Comparison of ENCODE assay signal across 29 cellular contexts in the genomic region with DNA sequence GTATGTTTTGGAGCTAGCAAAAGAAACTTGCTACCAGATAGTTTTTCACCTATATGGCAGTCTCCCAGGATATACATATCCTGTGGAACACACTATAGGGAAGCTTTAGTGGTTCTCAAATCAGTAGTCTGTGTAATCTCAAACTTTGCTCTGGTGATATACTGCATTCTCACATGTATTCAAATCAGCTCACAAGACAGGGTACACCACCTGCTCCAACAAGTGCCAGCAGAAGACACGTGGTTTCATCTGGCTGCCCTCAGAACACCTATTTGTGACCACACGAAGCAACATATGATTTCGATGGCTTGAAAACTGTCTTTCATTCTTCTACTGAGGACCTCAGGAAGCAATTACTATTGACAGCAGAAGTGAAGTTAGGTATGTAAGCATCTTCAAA.
"Had no signal": no experiment of that assay in that cellular context is flagged by ENCODE, and none has a peak within 500 bp of the region (broad histone marks: within the 10 kb centered on the region; RNA-seq: fewer than 3 reads in every experiment).

No MANE protein-coding gene starts in this region.

- H3K36me3 ChIP-seq: ovary, WERI-Rb-1 had no signal

- H3K4me1 ChIP-seq: foreskin keratinocyte had no signal

- H3K4me1 Mint-ChIP-seq: central memory CD8-positive, alpha-beta T cell; immature natural killer cell; mesothelial cell of epicardium; stimulated activated memory B cell treated with anti-CD40 and anti-IgM and Interleukin-4, amounts not matched to agents 10 μg/mL and 1 μg/mL and 100 μg/mL, for 72 hours had no signal

- H3K9me3 ChIP-seq: esophagus muscularis mucosa, heart left ventricle, ovary had no signal

- H3K27me3 ChIP-seq: esophagus muscularis mucosa, foreskin keratinocyte, ovary had no signal

- H3K27ac ChIP-seq: esophagus muscularis mucosa, foreskin keratinocyte, heart left ventricle, ovary, skin epidermis, WERI-Rb-1 had no signal

- DNase-seq: activated CD4-positive, alpha-beta T cell treated with anti-CD3 and anti-CD28 coated beads for 48 hours; activated CD4-positive, alpha-beta T cell treated with anti-CD3 and anti-CD28 coated beads, Interleukin-2, amount 50 U/mL, for 48 hours; activated naive CD4-positive, alpha-beta T cell; activated T-cell treated with anti-CD3 and anti-CD28 coated beads, Interleukin-2, amount 50 U/mL, for 48 hours; endodermal cell; foreskin keratinocyte; heart left ventricle; hypothalamus; immature natural killer cell; kidney; left colon; naive thymus-derived CD4-positive, alpha-beta T cell; ovary; stimulated activated CD4-positive, alpha-beta T cell treated with anti-CD3 and anti-CD28 coated beads, Interleukin-12 subunit alpha, Interleukin-12 subunit beta, amount 100 ng/mL, for 4 hours; stimulated activated CD4-positive, alpha-beta T cell treated with anti-CD3 and anti-CD28 coated beads, Interleukin-4, amount 100 ng/mL, for 1 hour; trophoblast cell; WERI-Rb-1 had no signal

- H3K4me3 ChIP-seq: esophagus muscularis mucosa, heart left ventricle, ovary, skin epidermis had no signal

- FAIRE-seq: bronchial epithelial cell, kidney, urothelium cell line had no signal

- ATAC-seq: activated CD4-positive, CD25-positive, alpha-beta regulatory T cell treated with anti-CD3 and anti-CD28 coated beads, Interleukin-2, amount 50 U/mL, for 24 hours; activated naive CD4-positive, alpha-beta T cell treated with anti-CD3 and anti-CD28 coated beads, Interleukin-2, amount 50 U/mL, for 72 hours; foreskin keratinocyte; heart left ventricle; left colon; naive thymus-derived CD4-positive, alpha-beta T cell; sciatic nerve; stimulated activated memory B cell treated with anti-CD40 and anti-IgM and Interleukin-4, amounts not matched to agents 10 μg/mL and 1 μg/mL and 100 μg/mL, for 72 hours had no signal

- H3K4me3 Mint-ChIP-seq: central memory CD8-positive, alpha-beta T cell; dendritic cell treated with granulocyte-macrophage colony-stimulating factor and Interleukin-4, amounts not matched to agents 40 ng/mL and 50 ng/mL, for 4 days; endodermal cell; immature natural killer cell; mesothelial cell of epicardium; naive thymus-derived CD4-positive, alpha-beta T cell; stimulated activated memory B cell treated with anti-CD40 and anti-IgM and Interleukin-4, amounts not matched to agents 10 μg/mL and 1 μg/mL and 100 μg/mL, for 72 hours had no signal

- H3K27ac Mint-ChIP-seq: activated naive CD4-positive, alpha-beta T cell treated with anti-CD3 and anti-CD28 coated beads, Interleukin-2, amount 50 U/mL, for 72 hours; dendritic cell treated with granulocyte-macrophage colony-stimulating factor and Interleukin-4, amounts not matched to agents 40 ng/mL and 50 ng/mL, for 4 days; endodermal cell; immature natural killer cell; mesothelial cell of epicardium; progenitor cell of endocrine pancreas; stimulated activated memory B cell treated with anti-CD40 and anti-IgM and Interleukin-4, amounts not matched to agents 10 μg/mL and 1 μg/mL and 100 μg/mL, for 72 hours had no signal

- H3K9me3 Mint-ChIP-seq: activated naive CD4-positive, alpha-beta T cell treated with anti-CD3 and anti-CD28 coated beads, Interleukin-2, amount 50 U/mL, for 72 hours; central memory CD8-positive, alpha-beta T cell; dendritic cell treated with granulocyte-macrophage colony-stimulating factor and Interleukin-4, amounts not matched to agents 40 ng/mL and 50 ng/mL, for 4 days; immature natural killer cell; naive thymus-derived CD4-positive, alpha-beta T cell; stimulated activated memory B cell treated with anti-CD40 and anti-IgM and Interleukin-4, amounts not matched to agents 10 μg/mL and 1 μg/mL and 100 μg/mL, for 72 hours had no signal
